1 cellular context compared by ENCODE assay signal in the genomic region with DNA sequence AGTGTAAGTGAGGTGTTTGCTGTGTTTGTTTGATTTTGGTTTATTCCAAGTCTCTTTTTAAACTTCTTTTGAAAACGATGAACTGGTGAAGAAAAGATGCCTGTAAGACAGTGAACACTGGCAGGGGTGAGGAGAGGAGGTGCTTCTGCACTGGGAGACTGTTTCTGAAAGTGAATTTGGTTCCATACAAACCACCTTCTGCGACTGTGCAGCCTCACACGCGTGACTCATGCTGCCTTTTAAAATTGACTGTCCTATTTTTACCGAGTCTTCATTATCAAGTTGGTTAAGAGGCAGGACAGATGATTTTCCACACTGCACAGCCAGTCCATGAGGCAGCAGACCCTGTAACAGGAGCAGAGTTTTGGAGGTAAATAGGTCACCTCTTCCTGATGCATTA.
TF ChIP-seq lines count a peak whose summit lies in the region.

No MANE protein-coding gene starts in this region.

TF ChIP-seq in H1, 55 proteins besides CTCF, POLR2A, EP300 and RAD21 (continued from another document):
- no peak for TF ChIP-seq ATF3 (IDR thresholded peaks at IDR 0.05; ENCODE audit: insufficient read depth, low read depth, low read length)
TF ChIP-seq in H1: peak in this region for 0.
